Comparison of ENCODE assay signal across 1 cellular context in genomic region chr6:70846207-70846835, GRCh38.
TF ChIP-seq lines count a peak whose summit lies in the region.

No MANE protein-coding gene starts in this region.

TF ChIP-seq in WTC11, 78 proteins besides CTCF, POLR2A, EP300 and RAD21 (continued from another document):
- TF ChIP-seq FOXP4 (CRISPR knock-in tag; IDR thresholded peaks at IDR 0.05) (no peak), ZNF532 (CRISPR knock-in tag; IDR thresholded peaks at IDR 0.05; ENCODE audit: borderline replicate concordance) (no peak), ZNF317 (CRISPR knock-in tag; IDR thresholded peaks at IDR 0.05; ENCODE audit: borderline replicate concordance, low read depth) (no peak), TCF7 (CRISPR knock-in tag; IDR thresholded peaks at IDR 0.05; ENCODE audit: low read depth) (no peak)
